Comparison of ENCODE assay signal across 8 cellular contexts in the genomic region with DNA sequence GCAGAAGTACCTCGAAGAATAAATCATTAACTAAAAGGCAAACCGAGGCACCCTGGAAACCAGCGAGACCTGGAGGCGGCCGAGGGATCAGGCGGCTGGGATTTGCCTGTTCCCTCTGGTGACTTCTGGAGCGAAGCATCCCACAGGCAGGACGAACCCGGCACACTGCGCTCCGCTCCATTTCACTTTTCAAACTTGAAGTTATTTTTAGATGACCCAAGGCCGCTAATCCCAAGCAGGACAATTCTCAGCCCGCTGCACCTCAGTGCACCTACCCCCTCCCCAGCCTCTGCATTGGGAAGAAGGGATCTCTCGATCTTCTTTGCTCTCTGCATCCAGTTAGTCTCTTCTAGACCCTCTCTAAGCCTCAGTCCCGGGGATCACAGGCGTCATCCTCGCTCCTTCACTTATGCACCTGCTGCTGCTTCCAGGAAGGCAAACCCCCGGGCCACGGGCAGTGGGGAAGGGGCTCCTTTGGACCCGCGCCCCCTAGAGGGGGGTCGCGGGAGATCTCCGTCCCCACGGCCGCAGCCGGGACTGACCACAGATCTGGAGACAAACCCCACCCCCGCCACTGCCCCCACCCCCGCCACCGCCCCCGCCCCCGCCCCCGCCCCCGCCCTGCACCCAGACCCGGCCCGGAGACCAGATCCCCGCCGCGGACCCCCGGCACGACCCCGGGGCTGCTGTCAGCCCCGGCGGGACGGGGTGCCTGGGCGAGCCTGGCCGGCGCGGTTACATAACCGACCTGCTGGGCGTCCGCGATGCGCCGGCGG. TPM values are rescaled to one million over a fixed set of nuclear protein-coding genes. Genes with fewer than 3 reads are reported as not detected.
DNase-seq lines count a peak whose midpoint lies in the region; ATAC-seq and TF ChIP-seq lines count a peak whose summit lies in the region.

No MANE protein-coding gene starts in this region.

- DNase-seq in BJ (ENCODE audit: low read depth) (no peak), H9 (peak; percentile 74), left ventricle myocardium inferior (peak; percentile 44), prostate gland (ENCODE audit: low spot score) (no peak), OCI-M2 (lab: John Stamatoyannopoulos, UW; ENCODE audit: unreplicated experiment) (no peak), COLO829 (ENCODE audit: low spot score) (no peak)

- no peaks in the 10 kb centered on the region for H3K79me1 ChIP-seq in H9 (ENCODE audit: insufficient read depth, low read depth, low read length, poor library complexity, severe bottlenecking)

- no peaks in the 10 kb centered on the region for H3K36me3 Mint-ChIP-seq in H9 (ENCODE audit: insufficient read depth in 1 of 3, low read depth in 3 of 3)
- H3K36me3 Mint-ChIP-seq in activated naive CD4-positive, alpha-beta T cell treated with anti-CD3 and anti-CD28 coated beads, Interleukin-2, amount 50 U/mL, for 24 hours: no peaks in the 10 kb centered on the region

- H2BK15ac ChIP-seq in H9 (ENCODE audit: low read depth, low read length): no peak overlapping the region

- intact Hi-C loops in left ventricle myocardium inferior (cut with micrococcal nuclease): no loop called here
- intact Hi-C loops in prostate gland (cut with DNase I): loop anchor here (2.0 to 5.0 kb wide), 2 partner anchors 70 to 137 kb away; no protein-coding TSS in a partner anchor

- H3K27me3 ChIP-seq in BJ (ENCODE audit: control insufficient read depth, insufficient read depth, low read length) (peaks cover 8% of the 10 kb centered on the region), H9 (ENCODE audit: insufficient read depth, low read length) (peaks cover 4% of the 10 kb centered on the region; the same call in 1 of the 2 replicates), left ventricle myocardium inferior (ENCODE audit: low read depth) (peaks cover 27% of the 10 kb centered on the region), prostate gland (replicated peaks; ENCODE audit: insufficient read depth) (no peaks in the 10 kb centered on the region)

- H3K56ac ChIP-seq in H9 (ENCODE audit: insufficient read length, low read depth, low read length): no peak overlapping the region

- no peak overlapping the region for H2BK12ac ChIP-seq in H9 (ENCODE audit: insufficient read length, low read depth, low read length)

- H3K18ac ChIP-seq in H9 (ENCODE audit: insufficient read length, low read depth, low read length): no peak overlapping the region

- no peak for ATAC-seq in HG03139 (IDR thresholded peaks at IDR 0.05; ENCODE audit: unreplicated experiment)

- no peak overlapping the region for H4K8ac ChIP-seq in H9 (replicated peaks; ENCODE audit: insufficient read length, low read depth, low read length)

- CTCF ChIA-PET in BJ (lab: Yijun Ruan, JAX): interaction anchor here (0.6 to 1.8 kb wide), 22 partner anchors 8 to 400 kb away, joined by 3 to 39 read pairs (median 6); no protein-coding TSS in a partner anchor

- H3K4me3 ChIP-seq in BJ (ENCODE audit: low read depth, low read length) (peak overlapping the region; percentile 59), left ventricle myocardium inferior (peak overlapping the region; percentile 72), prostate gland (peak overlapping the region; percentile 50 to 64)

- peak overlapping the region; percentile 70 to 81 for H3K4me3 Mint-ChIP-seq in H9
- H3K4me3 Mint-ChIP-seq in activated naive CD4-positive, alpha-beta T cell treated with anti-CD3 and anti-CD28 coated beads, Interleukin-2, amount 50 U/mL, for 24 hours: peak overlapping the region; percentile 71

- no peak overlapping the region for H3K27ac Mint-ChIP-seq in H9
- H3K27ac Mint-ChIP-seq in activated naive CD4-positive, alpha-beta T cell treated with anti-CD3 and anti-CD28 coated beads, Interleukin-2, amount 50 U/mL, for 24 hours: no peak overlapping the region

- H2AK5ac ChIP-seq in H9 (ENCODE audit: insufficient read length, low read length): no peak overlapping the region

- peaks cover 13% of the 10 kb centered on the region for H3K23me2 ChIP-seq in H9 (ENCODE audit: insufficient read length, low read depth, low read length, poor library complexity, severe bottlenecking)

- no peak overlapping the region for H3K9ac ChIP-seq in H9 (ENCODE audit: extremely low read depth, insufficient read length, low read length)

- no peaks in the 10 kb centered on the region for H3K9me3 ChIP-seq in H9 (ENCODE audit: control insufficient read depth, low read depth, low read length)
- H3K9me3 ChIP-seq in left ventricle myocardium inferior (replicated peaks): no peaks in the 10 kb centered on the region
- no peaks in the 10 kb centered on the region for H3K9me3 ChIP-seq in prostate gland

- H3K27ac ChIP-seq in H9 (ENCODE audit: insufficient read length, low read depth, low read length): no peak overlapping the region
- H3K27ac ChIP-seq in left ventricle myocardium inferior (replicated peaks): peak overlapping the region; percentile 94
- peak overlapping the region; percentile 67 to 78 for H3K27ac ChIP-seq in prostate gland

- H3K4me1 ChIP-seq in H9 (ENCODE audit: insufficient read depth, low read length): peaks cover 7% of the 10 kb centered on the region; the same call in 1 of the 2 replicates
- H3K4me1 ChIP-seq in left ventricle myocardium inferior: peaks cover 60% of the 10 kb centered on the region
- H3K4me1 ChIP-seq in prostate gland (replicated peaks): no peaks in the 10 kb centered on the region

- H3K9me3 Mint-ChIP-seq in H9: no peaks in the 10 kb centered on the region
- no peaks in the 10 kb centered on the region for H3K9me3 Mint-ChIP-seq in activated naive CD4-positive, alpha-beta T cell treated with anti-CD3 and anti-CD28 coated beads, Interleukin-2, amount 50 U/mL, for 24 hours

- H3K4me1 Mint-ChIP-seq in H9: peaks cover 28 to 29% of the 10 kb centered on the region in 2 experiments
- peaks cover 7% of the 10 kb centered on the region for H3K4me1 Mint-ChIP-seq in activated naive CD4-positive, alpha-beta T cell treated with anti-CD3 and anti-CD28 coated beads, Interleukin-2, amount 50 U/mL, for 24 hours

- WGBS in H9 (ENCODE audit: extremely low coverage, insufficient read length, low lambda C conversion rate): no CpG with 5 or more reads among the region's 56 CpGs
- 3% methylated on average over 23 of the region's 56 CpGs for WGBS in prostate gland

- H3T11ph ChIP-seq in H9 (ENCODE audit: low read length): no peak overlapping the region

- H2BK5ac ChIP-seq in H9 (ENCODE audit: insufficient read length, low read length): no peak overlapping the region

- H3K14ac ChIP-seq in H9 (ENCODE audit: insufficient read depth, low read length): no peak overlapping the region

- POLR2A ChIA-PET in BJ (lab: Charles Lee): no interaction called here

- H3K4me2 ChIP-seq in H9 (ENCODE audit: insufficient read depth, insufficient read length, low read length): peak overlapping the region; percentile 89

- TF ChIP-seq CTCF in BJ (IDR thresholded peaks at IDR 0.05; ENCODE audit: insufficient read depth, low read depth, low read length) (peak; percentile 31; the same call in 1 of the 2 replicates), H9 (conservative IDR thresholded peaks at IDR 0.05) (peak; percentile 70), left ventricle myocardium inferior (IDR thresholded peaks at IDR 0.05; ENCODE audit: borderline replicate concordance) (peak; percentile 37), prostate gland (IDR thresholded peaks at IDR 0.05) (no peak)

- H4K20me1 ChIP-seq in H9 (ENCODE audit: control insufficient read depth, insufficient read depth, insufficient read length): no peaks in the 10 kb centered on the region

- peaks cover 53% of the 10 kb centered on the region for H3K27me3 Mint-ChIP-seq in H9 (ENCODE audit: low read depth)
- H3K27me3 Mint-ChIP-seq in activated naive CD4-positive, alpha-beta T cell treated with anti-CD3 and anti-CD28 coated beads, Interleukin-2, amount 50 U/mL, for 24 hours: peaks cover 52% of the 10 kb centered on the region

- H4K91ac ChIP-seq in H9 (ENCODE audit: insufficient read length, low read depth, low read length): no peak overlapping the region

- no peaks in the 10 kb centered on the region for H3K79me2 ChIP-seq in H9 (ENCODE audit: insufficient read depth, low read length)

- H3K36me3 ChIP-seq in BJ (ENCODE audit: control insufficient read depth, insufficient read depth, low read length) (no peaks in the 10 kb centered on the region), left ventricle myocardium inferior (no peaks in the 10 kb centered on the region), prostate gland (no peaks in the 10 kb centered on the region)

- H2BK120ac ChIP-seq in H9 (ENCODE audit: low read depth, low read length, poor library complexity, severe bottlenecking): no peak overlapping the region

- H2BK20ac ChIP-seq in H9 (ENCODE audit: low read depth, low read length, poor library complexity, severe bottlenecking): no peak overlapping the region

- H3K4ac ChIP-seq in H9 (ENCODE audit: low read depth, low read length): no peak overlapping the region

- no peak overlapping the region for H4K5ac ChIP-seq in H9 (ENCODE audit: insufficient read length, low read depth, low read length)

- H2AFZ ChIP-seq in H9 (ENCODE audit: low read length): no peak overlapping the region

- TF ChIP-seq POLR2A in prostate gland (IDR thresholded peaks at IDR 0.05): no peak

- no peak overlapping the region for H3K23ac ChIP-seq in H9 (ENCODE audit: insufficient read length, low read depth, low read length)

RNA-seq across cellular contexts. Expression of a gene that starts 0.6 kb away (rescaled TPM):
- 5.9 and 7.4 TPM in 2 replicates for polyA plus RNA-seq in BJ (2011; rRNA removed)
- 4.2 and 4.9 TPM in 2 replicates for polyA minus RNA-seq in BJ (2011; rRNA and poly(A)+ RNA removed)
- total RNA-seq in H9 (2021): 3.0 TPM in 2 replicates
- total RNA-seq in left ventricle myocardium inferior: 312 TPM
- total RNA-seq in prostate gland: 10 to 100 TPM; 12.3 to 14.2 TPM

Comparison
In these comparisons a context has a peak if more than half of its experiments do, and no peak if none do; other contexts are left out.
1. DNase-seq: peak in H9 (single experiment) and left ventricle myocardium inferior (single experiment); none in BJ (single experiment), prostate gland (single experiment), OCI-M2 (single experiment) and COLO829 (single experiment).
2. CTCF ChIP-seq: peak in BJ (single experiment), H9 (single experiment) and left ventricle myocardium inferior (single experiment); none in prostate gland (0 of 4).
3. RNA of a gene that starts 0.6 kb away (total RNA-seq): 312 TPM in left ventricle myocardium inferior (single experiment); 12.3 to 14.2 TPM in prostate gland and 3.0 TPM in H9; every median in the first group is over 10 times any median in the second.
4. Peak in every context shown above with its lines, with median percentiles within 50 percentile points of each other: H3K4me3 ChIP-seq.